In genomic region chr19:18636969-18637629, GRCh38 we compare ENCODE assay signal across 8 cellular contexts. TPM values are rescaled to one million over a fixed set of nuclear protein-coding genes. Genes with fewer than 3 reads are reported as not detected.
A peak's percentile ranks its signal among the peaks of the same experiment; 100 is the strongest.
DNase-seq lines count a peak whose midpoint lies in the region; ATAC-seq and TF ChIP-seq lines count a peak whose summit lies in the region.

KLHL26 (plus strand) TSS chr19:18637028; CDS start chr19:18637055, 27 bp downstream.

- peaks cover 0 to 3% of the 10 kb centered on the region in 2 donors for H3K27me3 Mint-ChIP-seq in natural killer cell (ENCODE audit: low read depth in 2 of 2)

- peak within 1 kb of the TSS; percentile 94 for H3K4me3 Mint-ChIP-seq in natural killer cell

- no peaks in the 10 kb centered on the region for H3K9me3 ChIP-seq in BLaER1

- H3K4me3 ChIP-seq in BLaER1, result peak within 1 kb of the TSS; percentile 90
- peak within 1 kb of the TSS; percentile 91 for H3K4me3 ChIP-seq in Jurkat, Clone E6-1 (ENCODE audit: low read length)

- peak within 1 kb of the TSS; percentile 91 for H3K27ac ChIP-seq in BLaER1
- H3K27ac ChIP-seq in cingulate gyrus (ENCODE audit: low read depth, low read length), result peak within 1 kb of the TSS; percentile 85

- no peaks in the 10 kb centered on the region for H3K27me3 ChIP-seq in BLaER1

- no peak for TF ChIP-seq CTCF in natural killer cell (IDR thresholded peaks at IDR 0.05)

- peaks cover 9% of the 10 kb centered on the region; the same call in 1 of the 2 replicates for H3K36me3 ChIP-seq in BLaER1

- intact Hi-C loops in natural killer cell (cut with micrococcal nuclease) (loop anchor here (2.0 kb wide), 1 partner anchor 114 kb away; the partner anchor contains the start of gene ELL), left colon (cut with DNase I, micrococcal nuclease) (no loop called here)

- DNase-seq in Jurkat, Clone E6-1 (ENCODE audit: low read depth, low spot score), result no peak
- peak; percentile 25 for DNase-seq in natural killer cell
- DNase-seq in left colon, result no peak
- DNase-seq in DMS153 treated with DMSO at 0.1 percent for 48 hours (lab: John Stamatoyannopoulos, UW; ENCODE audit: unreplicated experiment), result no peak

- H3K4me1 ChIP-seq in BLaER1, result peaks cover 35% of the 10 kb centered on the region

- peak within 1 kb of the TSS; percentile 99 for H3K4me2 ChIP-seq in BLaER1

- no peaks in the 10 kb centered on the region for H3K36me3 Mint-ChIP-seq in natural killer cell

- H3K9ac ChIP-seq in BLaER1, result peak within 1 kb of the TSS; percentile 94

- H3K9me3 Mint-ChIP-seq in natural killer cell, result no peaks in the 10 kb centered on the region

- peak within 1 kb of the TSS; percentile 83 to 91 for H3K27ac Mint-ChIP-seq in natural killer cell

- H4K20me1 ChIP-seq in BLaER1, result peaks cover 35% of the 10 kb centered on the region

- H3K4me1 Mint-ChIP-seq in natural killer cell, result peaks cover 22 to 32% of the 10 kb centered on the region in 2 donors

- ATAC-seq in natural killer cell (no peak), left colon (no peak), GM21447 (IDR thresholded peaks at IDR 0.05; ENCODE audit: unreplicated experiment) (no peak), GM19397 (IDR thresholded peaks at IDR 0.05; ENCODE audit: unreplicated experiment) (no peak)

RNA-seq across cellular contexts. Expression of gene KLHL26, which starts in this region (rescaled TPM):
- polyA plus RNA-seq in Jurkat, Clone E6-1 (2012; ENCODE audit: insufficient read depth, insufficient read length), result 8.0 TPM
- 10 to 100 TPM in 1 of 3 donors, 1 to 10 TPM in 2; 8.0 to 11.5 (median 9.6) TPM for total RNA-seq in natural killer cell
- total RNA-seq in left colon, result 10 to 100 TPM in 1 of 2 donors, 1 to 10 TPM in 1; 8.5 to 10.1 TPM
